Comparison of ENCODE assay signal across 8 cellular contexts in genomic region chr20:382291-383115, GRCh38. TPM values are rescaled to one million over a fixed set of nuclear protein-coding genes. Genes with fewer than 3 reads are reported as not detected.
A peak's percentile ranks its signal among the peaks of the same experiment; 100 is the strongest.
DNase-seq lines count a peak whose midpoint lies in the region; ATAC-seq and TF ChIP-seq lines count a peak whose summit lies in the region.

No MANE protein-coding gene starts in this region.

- H3K9me3 Mint-ChIP-seq in activated CD4-positive, alpha-beta T cell treated with anti-CD3 and anti-CD28 coated beads, Interleukin-2, amount 10 ng/mL, durations not matched to agents 7 days and 5 days = no peaks in the 10 kb centered on the region

- H3K36me3 Mint-ChIP-seq in activated CD4-positive, alpha-beta T cell treated with anti-CD3 and anti-CD28 coated beads, Interleukin-2, amount 10 ng/mL, durations not matched to agents 7 days and 5 days (ENCODE audit: low read depth) = peaks cover 10% of the 10 kb centered on the region

- H3K4me1 Mint-ChIP-seq in activated CD4-positive, alpha-beta T cell treated with anti-CD3 and anti-CD28 coated beads, Interleukin-2, amount 10 ng/mL, durations not matched to agents 7 days and 5 days = peaks cover 29% of the 10 kb centered on the region

- CTCF ChIA-PET in activated CD4-positive, alpha-beta T cell treated with anti-CD3 and anti-CD28 coated beads, Interleukin-2, amount 10 ng/mL, durations not matched to agents 7 days and 5 days (lab: Charles Lee) = interaction anchor here (0.6 to 1.4 kb wide), 5 partner anchors 11 to 314 kb away, joined by 3 to 6 read pairs (median 3); no protein-coding TSS in a partner anchor

- peak overlapping the region; percentile 87 for H3K27ac Mint-ChIP-seq in activated CD4-positive, alpha-beta T cell treated with anti-CD3 and anti-CD28 coated beads, Interleukin-2, amount 10 ng/mL, durations not matched to agents 7 days and 5 days

- no peak for DNase-seq in activated CD4-positive, alpha-beta T cell treated with anti-CD3 and anti-CD28 coated beads, Interleukin-2, amount 10 ng/mL, durations not matched to agents 7 days and 5 days
- DNase-seq in activated CD4-positive, alpha-beta T cell treated with anti-CD3 and anti-CD28 coated beads, Interleukin-2, amount 50 U/mL, for 4 hours = no peak
- DNase-seq in fibroblast of the aortic adventitia (ENCODE audit: low read depth) (no peak), KBM-7 (no peak), NCI-H524 (lab: John Stamatoyannopoulos, UW) (no peak)

- peak overlapping the region; percentile 83 for H3K4me3 Mint-ChIP-seq in activated CD4-positive, alpha-beta T cell treated with anti-CD3 and anti-CD28 coated beads, Interleukin-2, amount 10 ng/mL, durations not matched to agents 7 days and 5 days

- no peak for TF ChIP-seq CTCF in fibroblast of the aortic adventitia (IDR thresholded peaks at IDR 0.05; ENCODE audit: insufficient read depth, low read length)

- POLR2A ChIA-PET in activated CD4-positive, alpha-beta T cell treated with anti-CD3 and anti-CD28 coated beads, Interleukin-2, amount 10 ng/mL, durations not matched to agents 7 days and 5 days (lab: Charles Lee) = no interaction called here

- peak; percentile 27 for ATAC-seq in SK-N-SH treated with all-trans-retinoic acid at 6 μM for 48 hours
- no peak for ATAC-seq in HG03280 (IDR thresholded peaks at IDR 0.05; ENCODE audit: unreplicated experiment)

- peak overlapping the region in 5 of 21 experiments; percentile 80 to 91 (median 85) for H3K27ac ChIP-seq in skin epidermis

- no peaks in the 10 kb centered on the region for H3K27me3 Mint-ChIP-seq in activated CD4-positive, alpha-beta T cell treated with anti-CD3 and anti-CD28 coated beads, Interleukin-2, amount 10 ng/mL, durations not matched to agents 7 days and 5 days

- H3K4me3 ChIP-seq in fibroblast of the aortic adventitia (ENCODE audit: low read depth, low read length) = peak overlapping the region; percentile 88
- H3K4me3 ChIP-seq in skin epidermis = peak overlapping the region in 4 of 7 experiments; percentile 54 to 77 (median 72)

- in situ Hi-C loops in KBM-7 (cut with MboI; ENCODE audit: low pct_unique_long_range_greater_than_20kb, low sequenced_read_pairs) = no loop called here

TF ChIP-seq in SK-N-SH treated with all-trans-retinoic acid at 6 μM for 48 hours, 23 proteins besides CTCF, POLR2A, EP300 and RAD21:
- TF ChIP-seq OSR1 (CRISPR knock-in tag; IDR thresholded peaks at IDR 0.05) = no peak
- no peak for TF ChIP-seq ZFP3 (CRISPR knock-in tag; IDR thresholded peaks at IDR 0.05)
- no peak for TF ChIP-seq POU6F1 (CRISPR knock-in tag; IDR thresholded peaks at IDR 0.05; ENCODE audit: borderline replicate concordance, low read depth)
- TF ChIP-seq ISL1 (CRISPR knock-in tag; IDR thresholded peaks at IDR 0.05) = no peak
- no peak for TF ChIP-seq GLIS3 (CRISPR knock-in tag; IDR thresholded peaks at IDR 0.05)
- TF ChIP-seq ZFP30 (CRISPR knock-in tag; IDR thresholded peaks at IDR 0.05) = no peak
- TF ChIP-seq RARB (CRISPR knock-in tag; IDR thresholded peaks at IDR 0.05) = no peak
- TF ChIP-seq ZNF565 (CRISPR knock-in tag; conservative IDR thresholded peaks at IDR 0.05; ENCODE audit: low read depth) = no peak
- TF ChIP-seq ESRRG (CRISPR knock-in tag; IDR thresholded peaks at IDR 0.05) = no peak
- no peak for TF ChIP-seq TCF4 (CRISPR knock-in tag; IDR thresholded peaks at IDR 0.05; ENCODE audit: borderline replicate concordance)
- TF ChIP-seq PPARA (CRISPR knock-in tag; IDR thresholded peaks at IDR 0.05; ENCODE audit: borderline replicate concordance) = no peak

RNA-seq across cellular contexts. Expression of gene TRIB3, which starts 1.9 kb away (rescaled TPM):
- total RNA-seq in activated CD4-positive, alpha-beta T cell treated with anti-CD3 and anti-CD28 coated beads, Interleukin-2, amount 10 ng/mL, durations not matched to agents 7 days and 5 days = 10 to 100 TPM; 16.0 to 18.8 TPM
- total RNA-seq in fibroblast of the aortic adventitia (ENCODE audit: low replicate concordance) = 71.0 and 72.8 TPM in 2 replicates

RNA-seq across cellular contexts. Expression of gene RBCK1, which starts 25.6 kb away (rescaled TPM):
- total RNA-seq in activated CD4-positive, alpha-beta T cell treated with anti-CD3 and anti-CD28 coated beads, Interleukin-2, amount 10 ng/mL, durations not matched to agents 7 days and 5 days = 100 to 1,000 TPM; 135 to 155 TPM
- 60.7 and 75.3 TPM in 2 replicates for total RNA-seq in fibroblast of the aortic adventitia (ENCODE audit: low replicate concordance)

RNA-seq across cellular contexts. Expression of gene NRSN2, which starts 35.6 kb away (rescaled TPM):
- 1 to 10 TPM in 1 of 2 experiments, under 1 TPM in 1; 0.87 to 1.2 TPM for total RNA-seq in activated CD4-positive, alpha-beta T cell treated with anti-CD3 and anti-CD28 coated beads, Interleukin-2, amount 10 ng/mL, durations not matched to agents 7 days and 5 days
- 34.2 and 50.9 TPM in 2 replicates for total RNA-seq in fibroblast of the aortic adventitia (ENCODE audit: low replicate concordance)

RNA-seq across cellular contexts. Expression of gene SOX12, which starts 57.2 kb away (rescaled TPM):
- 1 to 10 TPM; 5.6 to 6.0 TPM for total RNA-seq in activated CD4-positive, alpha-beta T cell treated with anti-CD3 and anti-CD28 coated beads, Interleukin-2, amount 10 ng/mL, durations not matched to agents 7 days and 5 days
- 7.7 and 15.9 TPM in 2 replicates for total RNA-seq in fibroblast of the aortic adventitia (ENCODE audit: low replicate concordance)

Comparison
In these comparisons a context has a peak if more than half of its experiments do, and no peak if none do; other contexts are left out.
1. RNA of gene NRSN2, which starts 35.6 kb away (total RNA-seq): 34.2 to 50.9 TPM in fibroblast of the aortic adventitia; 0.87 to 1.2 TPM in activated CD4-positive, alpha-beta T cell treated with anti-CD3 and anti-CD28 coated beads, Interleukin-2, amount 10 ng/mL, durations not matched to agents 7 days and 5 days; every median in the first group is over 10 times any median in the second.